Comparison of ENCODE assay signal across 26 cellular contexts in genomic region chr4:150207871-150208270, GRCh38.
"Had no signal": no experiment of that assay in that cellular context is flagged by ENCODE, and none has a peak within 500 bp of the region (broad histone marks: within the 10 kb centered on the region; RNA-seq: fewer than 3 reads in every experiment).

No MANE protein-coding gene starts in this region.

- H3K27me3 Mint-ChIP-seq: naive B cell had no signal

- H3K9me3 Mint-ChIP-seq: activated CD4-positive, alpha-beta T cell treated with anti-CD3 and anti-CD28 coated beads, Interleukin-2, amount 10 ng/mL, durations not matched to agents 24 days and 14 days; activated CD8-positive, alpha-beta T cell treated with anti-CD3 and anti-CD28 coated beads for 36 hours; activated T-cell treated with anti-CD3 and anti-CD28 coated beads, Interleukin-2, amount 50 U/mL, for 24 hours; activated T-helper 2 cell treated with anti-CD3 and anti-CD28 coated beads, Interferon-gamma antibody, Interleukin-2, Interleukin-4, amounts not matched to agents 10 μg/mL and 5 μg/mL and 100 μg/mL, durations not matched to agents 14 hours and 24 hours and 36 hours; central memory CD8-positive, alpha-beta T cell; endodermal cell; naive B cell; stimulated activated memory B cell treated with anti-CD40 and anti-IgM and Interleukin-4, amounts not matched to agents 10 μg/mL and 1 μg/mL and 100 μg/mL, for 72 hours; T-cell had no signal

- H3K27ac Mint-ChIP-seq: activated CD4-positive, alpha-beta T cell treated with anti-CD3 and anti-CD28 coated beads, Interleukin-2, amount 10 ng/mL, durations not matched to agents 24 days and 14 days; activated CD8-positive, alpha-beta T cell treated with anti-CD3 and anti-CD28 coated beads for 36 hours; activated T-cell treated with anti-CD3 and anti-CD28 coated beads, Interleukin-2, amount 50 U/mL, for 24 hours; activated T-helper 2 cell treated with anti-CD3 and anti-CD28 coated beads, Interferon-gamma antibody, Interleukin-2, Interleukin-4, amounts not matched to agents 10 μg/mL and 5 μg/mL and 100 μg/mL, durations not matched to agents 14 hours and 24 hours and 36 hours; endodermal cell; stimulated activated memory B cell treated with anti-CD40 and anti-IgM and Interleukin-4, amounts not matched to agents 10 μg/mL and 1 μg/mL and 100 μg/mL, for 72 hours; T-cell had no signal

- ATAC-seq: activated CD8-positive, alpha-beta T cell treated with anti-CD3 and anti-CD28 coated beads for 36 hours; left lung; mucosa of descending colon; pancreas; sciatic nerve; stimulated activated memory B cell treated with anti-CD40 and anti-IgM and Interleukin-4, amounts not matched to agents 10 μg/mL and 1 μg/mL and 100 μg/mL, for 72 hours; T-cell; upper lobe of right lung had no signal

- DNase-seq: activated CD4-positive, alpha-beta T cell treated with anti-CD3 and anti-CD28 coated beads, Interleukin-2, amount 10 ng/mL, durations not matched to agents 24 days and 14 days; activated CD8-positive, alpha-beta T cell treated with anti-CD3 and anti-CD28 coated beads for 36 hours; activated naive CD4-positive, alpha-beta T cell treated with Interleukin-2 at 50 U/mL for 16 hours; activated T-cell treated with anti-CD3 and anti-CD28 coated beads, Interleukin-2, amount 50 U/mL, for 24 hours; anterior cingulate cortex; brain microvascular endothelial cell; colonic mucosa; endodermal cell; foreskin melanocyte; head of caudate nucleus; kidney; left lung; mucosa of descending colon; naive B cell; pancreas; spleen; stimulated activated CD4-positive, alpha-beta T cell treated with anti-CD3 and anti-CD28 coated beads, Interleukin-4, amount 100 ng/mL, for 4 hours; T-cell; T-helper 9 cell; upper lobe of right lung had no signal

- H3K4me1 ChIP-seq: colonic mucosa, left lung, spleen had no signal

- H3K4me3 ChIP-seq: colonic mucosa, left lung, mucosa of descending colon, pancreas, spleen, thoracic aorta, upper lobe of right lung had no signal

- H3K27me3 ChIP-seq: brain microvascular endothelial cell, colonic mucosa, left lung, pancreas, spleen, upper lobe of right lung had no signal

- H3K36me3 ChIP-seq: brain microvascular endothelial cell, colonic mucosa, left lung, pancreas, spleen, thoracic aorta, upper lobe of right lung had no signal

- H3K4me1 Mint-ChIP-seq: activated CD4-positive, alpha-beta T cell treated with anti-CD3 and anti-CD28 coated beads, Interleukin-2, amount 10 ng/mL, durations not matched to agents 24 days and 14 days; central memory CD8-positive, alpha-beta T cell; stimulated activated memory B cell treated with anti-CD40 and anti-IgM and Interleukin-4, amounts not matched to agents 10 μg/mL and 1 μg/mL and 100 μg/mL, for 72 hours; T-cell had no signal

- H3K9me3 ChIP-seq: colonic mucosa, left lung, mucosa of descending colon, pancreas, spleen, thoracic aorta, upper lobe of right lung had no signal

- H3K27ac ChIP-seq: brain microvascular endothelial cell, colonic mucosa, epithelial cell of prostate, left lung, pancreas, spleen, thoracic aorta, upper lobe of right lung had no signal

- H3K4me3 Mint-ChIP-seq: activated CD4-positive, alpha-beta T cell treated with anti-CD3 and anti-CD28 coated beads, Interleukin-2, amount 10 ng/mL, durations not matched to agents 24 days and 14 days; activated CD8-positive, alpha-beta T cell treated with anti-CD3 and anti-CD28 coated beads for 36 hours; activated T-cell treated with anti-CD3 and anti-CD28 coated beads, Interleukin-2, amount 50 U/mL, for 24 hours; central memory CD8-positive, alpha-beta T cell; endodermal cell; naive B cell; stimulated activated memory B cell treated with anti-CD40 and anti-IgM and Interleukin-4, amounts not matched to agents 10 μg/mL and 1 μg/mL and 100 μg/mL, for 72 hours; T-cell had no signal

- FAIRE-seq: kidney, pancreas had no signal

- H3K36me3 Mint-ChIP-seq: naive B cell; stimulated activated memory B cell treated with anti-CD40 and anti-IgM and Interleukin-4, amounts not matched to agents 10 μg/mL and 1 μg/mL and 100 μg/mL, for 72 hours; T-cell had no signal
